22 cellular contexts compared by ENCODE assay signal in genomic region chr14:98871796-98872195, GRCh38.
"Had no signal": no experiment of that assay in that cellular context is flagged by ENCODE, and none has a peak within 500 bp of the region (broad histone marks: within the 10 kb centered on the region; RNA-seq: fewer than 3 reads in every experiment).

No MANE protein-coding gene starts in this region.

- H3K36me3 ChIP-seq: esophagus muscularis mucosa, spleen, tibial artery had no signal

- H3K27ac ChIP-seq: esophagus muscularis mucosa, spleen, tibial artery had no signal

- H3K36me3 Mint-ChIP-seq: activated CD4-positive, alpha-beta memory T cell treated with anti-CD3 and anti-CD28 coated beads for 36 hours; mesothelial cell of epicardium; stimulated activated naive B cell treated with anti-CD40 and anti-IgM and Interleukin-4, amounts not matched to agents 10 μg/mL and 1 μg/mL and 100 μg/mL, for 72 hours; WTC11 had no signal

- H3K27me3 ChIP-seq: esophagus muscularis mucosa, spleen, tibial artery had no signal

- H3K27ac Mint-ChIP-seq: activated CD4-positive, alpha-beta memory T cell treated with anti-CD3 and anti-CD28 coated beads for 36 hours; activated CD4-positive, alpha-beta T cell treated with anti-CD3 and anti-CD28 coated beads for 36 hours; activated naive CD4-positive, alpha-beta T cell treated with anti-CD3 and anti-CD28 coated beads, Interleukin-2, amount 50 U/mL, for 72 hours; activated T-helper 1 cell treated with anti-CD3 and anti-CD28 coated beads, Interleukin-12 subunit alpha, Interleukin-12 subunit beta, Interleukin-2, Interleukin-4 antibody, amounts not matched to agents 30 ng/mL and 10 ng/mL and 1 ng/mL, durations not matched to agents 14 hours and 24 hours and 36 hours; mesothelial cell of epicardium; nephron progenitor cell; stimulated activated naive B cell treated with anti-CD40 and anti-IgM and Interleukin-4, amounts not matched to agents 10 μg/mL and 1 μg/mL and 100 μg/mL, for 72 hours; WTC11 had no signal

- DNase-seq: activated CD4-positive, alpha-beta memory T cell treated with anti-CD3 and anti-CD28 coated beads for 36 hours; activated CD4-positive, alpha-beta T cell treated with anti-CD3 and anti-CD28 coated beads for 36 hours; activated gamma-delta T cell treated with Interleukin-2 at 50 U/mL for 16 hours; activated T-cell treated with anti-CD3 and anti-CD28 coated beads for 4 hours; effector CD4-positive, alpha-beta T cell; foreskin fibroblast; left colon; nephron progenitor cell; nucleus accumbens; retina; spleen; stimulated activated naive B cell treated with anti-CD40 and anti-IgM and Interleukin-4, amounts not matched to agents 10 μg/mL and 1 μg/mL and 100 μg/mL, for 72 hours; SW 1271; tibial artery had no signal

- H3K27me3 Mint-ChIP-seq: activated CD4-positive, alpha-beta memory T cell treated with anti-CD3 and anti-CD28 coated beads for 36 hours; activated CD4-positive, alpha-beta T cell treated with anti-CD3 and anti-CD28 coated beads for 36 hours; stimulated activated naive B cell treated with anti-CD40 and anti-IgM and Interleukin-4, amounts not matched to agents 10 μg/mL and 1 μg/mL and 100 μg/mL, for 72 hours had no signal

- H3K4me1 ChIP-seq: esophagus muscularis mucosa, spleen, tibial artery had no signal

- H3K4me3 ChIP-seq: esophagus muscularis mucosa, lung, spleen, tibial artery had no signal

- H3K4me1 Mint-ChIP-seq: mesothelial cell of epicardium; nephron progenitor cell; stimulated activated naive B cell treated with anti-CD40 and anti-IgM and Interleukin-4, amounts not matched to agents 10 μg/mL and 1 μg/mL and 100 μg/mL, for 72 hours; WTC11 had no signal

- H3K4me3 Mint-ChIP-seq: activated CD4-positive, alpha-beta memory T cell treated with anti-CD3 and anti-CD28 coated beads for 36 hours; activated CD4-positive, alpha-beta T cell treated with anti-CD3 and anti-CD28 coated beads for 36 hours; activated T-helper 1 cell treated with anti-CD3 and anti-CD28 coated beads, Interleukin-12 subunit alpha, Interleukin-12 subunit beta, Interleukin-2, Interleukin-4 antibody, amounts not matched to agents 30 ng/mL and 10 ng/mL and 1 ng/mL, durations not matched to agents 14 hours and 24 hours and 36 hours; mesothelial cell of epicardium; nephron progenitor cell; stimulated activated naive B cell treated with anti-CD40 and anti-IgM and Interleukin-4, amounts not matched to agents 10 μg/mL and 1 μg/mL and 100 μg/mL, for 72 hours; WTC11 had no signal

- FAIRE-seq: islet of Langerhans, urothelium cell line had no signal
